Comparison of ENCODE assay signal across 2 cellular contexts in genomic region chr7:103851357-103851756, GRCh38.
TF ChIP-seq lines count a peak whose summit lies in the region.

No MANE protein-coding gene starts in this region.

TF ChIP-seq in GM23338, 12 proteins besides CTCF, POLR2A, EP300 and RAD21:
- TF ChIP-seq REST (IDR thresholded peaks at IDR 0.05; ENCODE audit: unreplicated experiment) (peak; percentile 80), STAT1 (IDR thresholded peaks at IDR 0.05; ENCODE audit: unreplicated experiment) (no peak), NANOG (IDR thresholded peaks at IDR 0.05; ENCODE audit: borderline replicate concordance) (no peak), JUNB (IDR thresholded peaks at IDR 0.05; ENCODE audit: unreplicated experiment) (no peak)

TF ChIP-seq in K562, 482 proteins besides CTCF, POLR2A, EP300 and RAD21 (continued from another document):
- TF ChIP-seq TSHZ1 (CRISPR knock-in tag; IDR thresholded peaks at IDR 0.05) (no peak), HMGN3 (IDR thresholded peaks at IDR 0.05; ENCODE audit: borderline replicate concordance, extremely low read depth, insufficient read length, low read depth, low read length) (no peak), ZFPM2 (CRISPR knock-in tag; IDR thresholded peaks at IDR 0.05) (no peak), TGIF2 (CRISPR knock-in tag; IDR thresholded peaks at IDR 0.05) (no peak), HOMEZ (CRISPR knock-in tag; IDR thresholded peaks at IDR 0.05) (no peak), YY1 (IDR thresholded peaks at IDR 0.05; ENCODE audit: borderline replicate concordance in 1 of 3, control insufficient read depth in 1 of 3, extremely low read depth in 1 of 3, insufficient read depth in 3 of 3, insufficient read length in 1 of 3, insufficient replicate concordance in 2 of 3, low read depth in 1 of 3, low read length in 2 of 3) (no peak)
- TF ChIP-seq, protein P1, sequence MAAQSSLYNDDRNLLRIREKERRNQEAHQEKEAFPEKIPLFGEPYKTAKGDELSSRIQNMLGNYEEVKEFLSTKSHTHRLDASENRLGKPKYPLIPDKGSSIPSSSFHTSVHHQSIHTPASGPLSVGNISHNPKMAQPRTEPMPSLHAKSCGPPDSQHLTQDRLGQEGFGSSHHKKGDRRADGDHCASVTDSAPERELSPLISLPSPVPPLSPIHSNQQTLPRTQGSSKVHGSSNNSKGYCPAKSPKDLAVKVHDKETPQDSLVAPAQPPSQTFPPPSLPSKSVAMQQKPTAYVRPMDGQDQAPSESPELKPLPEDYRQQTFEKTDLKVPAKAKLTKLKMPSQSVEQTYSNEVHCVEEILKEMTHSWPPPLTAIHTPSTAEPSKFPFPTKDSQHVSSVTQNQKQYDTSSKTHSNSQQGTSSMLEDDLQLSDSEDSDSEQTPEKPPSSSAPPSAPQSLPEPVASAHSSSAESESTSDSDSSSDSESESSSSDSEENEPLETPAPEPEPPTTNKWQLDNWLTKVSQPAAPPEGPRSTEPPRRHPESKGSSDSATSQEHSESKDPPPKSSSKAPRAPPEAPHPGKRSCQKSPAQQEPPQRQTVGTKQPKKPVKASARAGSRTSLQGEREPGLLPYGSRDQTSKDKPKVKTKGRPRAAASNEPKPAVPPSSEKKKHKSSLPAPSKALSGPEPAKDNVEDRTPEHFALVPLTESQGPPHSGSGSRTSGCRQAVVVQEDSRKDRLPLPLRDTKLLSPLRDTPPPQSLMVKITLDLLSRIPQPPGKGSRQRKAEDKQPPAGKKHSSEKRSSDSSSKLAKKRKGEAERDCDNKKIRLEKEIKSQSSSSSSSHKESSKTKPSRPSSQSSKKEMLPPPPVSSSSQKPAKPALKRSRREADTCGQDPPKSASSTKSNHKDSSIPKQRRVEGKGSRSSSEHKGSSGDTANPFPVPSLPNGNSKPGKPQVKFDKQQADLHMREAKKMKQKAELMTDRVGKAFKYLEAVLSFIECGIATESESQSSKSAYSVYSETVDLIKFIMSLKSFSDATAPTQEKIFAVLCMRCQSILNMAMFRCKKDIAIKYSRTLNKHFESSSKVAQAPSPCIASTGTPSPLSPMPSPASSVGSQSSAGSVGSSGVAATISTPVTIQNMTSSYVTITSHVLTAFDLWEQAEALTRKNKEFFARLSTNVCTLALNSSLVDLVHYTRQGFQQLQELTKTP (IDR thresholded peaks at IDR 0.05; ENCODE audit: low read depth in 1 of 2, partially characterized antibody in 2 of 2) = peak in 1 of 2 experiments; percentile 65
TF ChIP-seq in K562: peak in this region for 3.
